ENCODE assay signal across 21 cellular contexts in the genomic region with DNA sequence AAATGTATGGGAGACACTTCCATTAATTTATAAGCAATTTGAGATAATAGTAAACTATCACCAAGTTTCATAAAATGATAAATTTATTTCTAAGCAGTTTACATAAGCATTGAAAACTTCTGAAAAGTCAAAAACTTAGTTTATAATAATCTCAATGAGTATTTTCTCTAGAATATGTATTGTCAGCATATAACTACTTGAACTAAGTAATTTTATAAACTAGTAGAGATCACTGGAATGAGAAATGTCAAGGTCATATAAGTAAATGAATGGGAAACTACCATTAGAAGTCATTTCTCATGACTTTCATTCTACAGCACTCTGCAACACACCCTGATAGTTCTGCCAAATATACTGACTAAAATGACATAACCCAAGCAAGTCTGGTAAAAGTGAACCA. TPM values are rescaled to one million over a fixed set of nuclear protein-coding genes. Genes with fewer than 3 reads are reported as not detected.
DNase-seq lines count a peak whose midpoint lies in the region; ATAC-seq and TF ChIP-seq lines count a peak whose summit lies in the region.
"Had no signal": no experiment of that assay in that cellular context is flagged by ENCODE, and none has a peak within 500 bp of the region (broad histone marks: within the 10 kb centered on the region; RNA-seq: fewer than 3 reads in every experiment).

No MANE protein-coding gene starts in this region.

- H2BK12ac ChIP-seq in trophoblast cell (ENCODE audit: low read length): no peak overlapping the region

- H3K36me3 Mint-ChIP-seq in endodermal cell (ENCODE audit: low read depth) (peaks cover 25% of the 10 kb centered on the region), glutamatergic neuron (ENCODE audit: unreplicated experiment) (peaks cover under 1% of the 10 kb centered on the region)

- H3K4me2 ChIP-seq in Loucy (ENCODE audit: low read depth, low read length, poor library complexity, severe bottlenecking): peak overlapping the region; percentile 93
- H3K4me2 ChIP-seq in trophoblast cell (ENCODE audit: low read length): no peak overlapping the region

- H3K4me3 Mint-ChIP-seq in endodermal cell (peak overlapping the region; percentile 89), glutamatergic neuron (ENCODE audit: unreplicated experiment) (no peak overlapping the region)
- H3K4me3 Mint-ChIP-seq: activated CD4-positive, alpha-beta T cell treated with anti-CD3 and anti-CD28 coated beads, Interleukin-2, amount 10 ng/mL, durations not matched to agents 24 days and 14 days; T-helper 1 cell treated with Interleukin-12 subunit alpha and Interleukin-12 subunit beta and Interleukin-4 antibody, amounts not matched to agents 30 μg/mL and 1 μg/mL, for 36 hours had no signal

- intact Hi-C loops in left ventricle myocardium inferior (cut with micrococcal nuclease) (no loop called here), heart right ventricle (cut with DNase I) (loop anchor here in 1 of 10 donors (5.0 kb wide), 1 partner anchor 65 kb away; no protein-coding TSS in a partner anchor)

- no peaks in the 10 kb centered on the region for H3K9me2 ChIP-seq in Loucy (replicated peaks; ENCODE audit: low read depth, low read length)

- no peaks in the 10 kb centered on the region for H3F3A ChIP-seq in Loucy (ENCODE audit: low read depth)

- H3K9me3 Mint-ChIP-seq in endodermal cell: no peaks in the 10 kb centered on the region
- H3K9me3 Mint-ChIP-seq in glutamatergic neuron (ENCODE audit: unreplicated experiment): peaks cover 6% of the 10 kb centered on the region
- H3K9me3 Mint-ChIP-seq: activated CD4-positive, alpha-beta T cell treated with anti-CD3 and anti-CD28 coated beads, Interleukin-2, amount 10 ng/mL, durations not matched to agents 24 days and 14 days; CD4-positive, alpha-beta memory T cell; stimulated activated effector memory CD8-positive, alpha-beta T cell treated with anti-CD3 and anti-CD28 coated beads, Interleukin-12 subunit alpha, Interleukin-12 subunit beta, amount 100 ng/mL, for 72 hours; T-helper 1 cell treated with Interleukin-12 subunit alpha and Interleukin-12 subunit beta and Interleukin-4 antibody, amounts not matched to agents 30 μg/mL and 1 μg/mL, for 36 hours had no signal

- H4K8ac ChIP-seq in trophoblast cell (ENCODE audit: low read depth, low read length): no peak overlapping the region

- ATAC-seq in heart right ventricle: no peak
- ATAC-seq in HG02588 (IDR thresholded peaks at IDR 0.05; ENCODE audit: unreplicated experiment): no peak
- ATAC-seq: stimulated activated effector memory CD8-positive, alpha-beta T cell treated with anti-CD3 and anti-CD28 coated beads, Interleukin-12 subunit alpha, Interleukin-12 subunit beta, amount 100 ng/mL, for 72 hours had no signal

- H2AFZ ChIP-seq in Loucy (ENCODE audit: low read length) (no peak overlapping the region), trophoblast cell (ENCODE audit: insufficient read depth, low read length, poor library complexity) (no peak overlapping the region)

- H4K20me1 ChIP-seq in Loucy (ENCODE audit: insufficient read depth, low read length, poor library complexity, severe bottlenecking): peaks cover 79% of the 10 kb centered on the region

- no peak overlapping the region for H2BK120ac ChIP-seq in trophoblast cell (ENCODE audit: insufficient read depth, low read length, poor library complexity)

- H3K4ac ChIP-seq in trophoblast cell (ENCODE audit: low read depth, low read length): peak overlapping the region; percentile 75

- peak overlapping the region; percentile 5 for H3K4me3 ChIP-seq in left ventricle myocardium inferior
- no peak overlapping the region for H3K4me3 ChIP-seq in heart right ventricle
- H3K4me3 ChIP-seq in Loucy (ENCODE audit: low read length, poor library complexity, severe bottlenecking): peak overlapping the region; percentile 87
- H3K4me3 ChIP-seq in endodermal cell (ENCODE audit: low read length): peak overlapping the region; percentile 84
- H3K4me3 ChIP-seq in trophoblast cell (ENCODE audit: low read depth, low read length): no peak overlapping the region
- H3K4me3 ChIP-seq: thoracic aorta had no signal

- no peak for DNase-seq in left ventricle myocardium inferior
- no peak for DNase-seq in heart right ventricle
- no peak for DNase-seq in endodermal cell
- DNase-seq in trophoblast cell: no peak
- DNase-seq in cortex of kidney (lab: John Stamatoyannopoulos, UW): no peak
- no peak for DNase-seq in glutamatergic neuron
- DNase-seq: activated CD4-positive, alpha-beta T cell treated with anti-CD3 and anti-CD28 coated beads, Interleukin-2, amount 10 ng/mL, durations not matched to agents 24 days and 14 days; activated effector memory CD4-positive, alpha-beta T cell treated with anti-CD3 and anti-CD28 coated beads, Interleukin-2, amount 50 U/mL, for 16 hours; amniotic stem cell; CD4-positive, alpha-beta memory T cell; dermis blood vessel endothelial cell; DMS53; hypothalamus; kidney; NCI-H1436; NCI-H69 had no signal

- no peak overlapping the region for H3K14ac ChIP-seq in trophoblast cell (ENCODE audit: low read length)

- TF ChIP-seq CTCF in left ventricle myocardium inferior (IDR thresholded peaks at IDR 0.05; ENCODE audit: borderline replicate concordance): no peak
- no peak for TF ChIP-seq CTCF in heart right ventricle (IDR thresholded peaks at IDR 0.05)
- TF ChIP-seq CTCF in Loucy (conservative IDR thresholded peaks at IDR 0.05; ENCODE audit: low read length): no peak
- TF ChIP-seq CTCF in endodermal cell (conservative IDR thresholded peaks at IDR 0.05): no peak
- TF ChIP-seq CTCF in glutamatergic neuron (IDR thresholded peaks at IDR 0.05; ENCODE audit: partially characterized antibody, unreplicated experiment): no peak

- H3K23ac ChIP-seq in trophoblast cell (ENCODE audit: low read length): no peak overlapping the region

- H3K4me1 ChIP-seq in left ventricle myocardium inferior: peaks cover 82% of the 10 kb centered on the region
- peaks cover 3 to 74% (median 58%) of the 10 kb centered on the region in 9 donors for H3K4me1 ChIP-seq in heart right ventricle
- peaks cover 71% of the 10 kb centered on the region for H3K4me1 ChIP-seq in Loucy (ENCODE audit: insufficient read depth, low read length, poor library complexity, severe bottlenecking)
- H3K4me1 ChIP-seq in endodermal cell (ENCODE audit: control insufficient read depth, insufficient read depth, low read length): peaks cover 4% of the 10 kb centered on the region
- peaks cover 5 to 14% of the 10 kb centered on the region in 2 experiments for H3K4me1 ChIP-seq in trophoblast cell (ENCODE audit: control insufficient read depth in 1 of 2, insufficient read depth in 2 of 2, low read length in 2 of 2)

- peak overlapping the region; percentile 88 for H3K9ac ChIP-seq in Loucy (ENCODE audit: low read depth, low read length, poor library complexity, severe bottlenecking)
- no peak overlapping the region for H3K9ac ChIP-seq in endodermal cell (ENCODE audit: extremely low read depth, low read length, poor library complexity, severe bottlenecking)
- H3K9ac ChIP-seq in trophoblast cell (ENCODE audit: low read length): no peak overlapping the region

- no peak overlapping the region for H2BK5ac ChIP-seq in trophoblast cell (ENCODE audit: low read depth, low read length, poor library complexity)

- H3K27me3 ChIP-seq in left ventricle myocardium inferior (ENCODE audit: low read depth) (no peaks in the 10 kb centered on the region), heart right ventricle (no peaks in the 10 kb centered on the region), Loucy (ENCODE audit: insufficient read depth, low read length, poor library complexity, severe bottlenecking) (no peaks in the 10 kb centered on the region), endodermal cell (ENCODE audit: control insufficient read depth, insufficient read depth, low read length, poor library complexity, severe bottlenecking) (no peaks in the 10 kb centered on the region), trophoblast cell (ENCODE audit: insufficient read depth, low read length) (no peaks in the 10 kb centered on the region)

- H3K27ac ChIP-seq in left ventricle myocardium inferior (replicated peaks) (no peak overlapping the region), heart right ventricle (no peak overlapping the region), endodermal cell (ENCODE audit: low read depth, low read length) (no peak overlapping the region), trophoblast cell (ENCODE audit: low read depth, low read length) (no peak overlapping the region)
- H3K27ac ChIP-seq: thoracic aorta had no signal

- H2AK5ac ChIP-seq in trophoblast cell (ENCODE audit: low read length): no peak overlapping the region

- H3K4me1 Mint-ChIP-seq in endodermal cell (peaks cover 36% of the 10 kb centered on the region), glutamatergic neuron (ENCODE audit: low read depth, unreplicated experiment) (peaks cover 25% of the 10 kb centered on the region)

- H3K79me2 ChIP-seq in Loucy (ENCODE audit: insufficient read depth, low read length): peaks cover 79% of the 10 kb centered on the region
- peaks cover 25% of the 10 kb centered on the region for H3K79me2 ChIP-seq in trophoblast cell (ENCODE audit: control insufficient read depth, insufficient read depth, low read length, poor library complexity)

- no peaks in the 10 kb centered on the region for H3K27me3 Mint-ChIP-seq in endodermal cell (ENCODE audit: insufficient read depth)
- H3K27me3 Mint-ChIP-seq in glutamatergic neuron (ENCODE audit: unreplicated experiment): peaks cover 3% of the 10 kb centered on the region
- H3K27me3 Mint-ChIP-seq: activated CD4-positive, alpha-beta T cell treated with anti-CD3 and anti-CD28 coated beads, Interleukin-2, amount 10 ng/mL, durations not matched to agents 24 days and 14 days; CD4-positive, alpha-beta memory T cell had no signal

- H4K91ac ChIP-seq in trophoblast cell (ENCODE audit: low read depth, low read length): no peak overlapping the region

- H3K79me1 ChIP-seq in trophoblast cell (ENCODE audit: low read length): peaks cover 9% of the 10 kb centered on the region

- peaks cover 7% of the 10 kb centered on the region for H3K36me3 ChIP-seq in left ventricle myocardium inferior
- H3K36me3 ChIP-seq in heart right ventricle: peaks cover 0 to 39% (median 0%) of the 10 kb centered on the region in 9 donors
- H3K36me3 ChIP-seq in Loucy (ENCODE audit: insufficient read depth, low read length): peaks cover under 1% of the 10 kb centered on the region; the same call in 1 of the 2 replicates
- H3K36me3 ChIP-seq in endodermal cell (ENCODE audit: control insufficient read depth, insufficient read depth, low read length): peaks cover 58% of the 10 kb centered on the region
- peaks cover 4% of the 10 kb centered on the region in 2 experiments for H3K36me3 ChIP-seq in trophoblast cell (ENCODE audit: control insufficient read depth in 1 of 2, insufficient read depth in 2 of 2, low read length in 2 of 2)

- no peak overlapping the region for H3K27ac Mint-ChIP-seq in endodermal cell
- H3K27ac Mint-ChIP-seq in glutamatergic neuron (ENCODE audit: unreplicated experiment): no peak overlapping the region
- H3K27ac Mint-ChIP-seq: activated CD4-positive, alpha-beta T cell treated with anti-CD3 and anti-CD28 coated beads, Interleukin-2, amount 10 ng/mL, durations not matched to agents 24 days and 14 days; stimulated activated effector memory CD8-positive, alpha-beta T cell treated with anti-CD3 and anti-CD28 coated beads, Interleukin-12 subunit alpha, Interleukin-12 subunit beta, amount 100 ng/mL, for 72 hours; T-helper 1 cell treated with Interleukin-12 subunit alpha and Interleukin-12 subunit beta and Interleukin-4 antibody, amounts not matched to agents 30 μg/mL and 1 μg/mL, for 36 hours had no signal

- H3K18ac ChIP-seq in trophoblast cell (ENCODE audit: low read length): no peak overlapping the region

- H3K9me3 ChIP-seq in left ventricle myocardium inferior (replicated peaks) (no peaks in the 10 kb centered on the region), heart right ventricle (no peaks in the 10 kb centered on the region), Loucy (ENCODE audit: insufficient read depth, low read depth, low read length) (no peaks in the 10 kb centered on the region), endodermal cell (ENCODE audit: control insufficient read depth, low read length) (peaks cover 14% of the 10 kb centered on the region), trophoblast cell (ENCODE audit: insufficient read depth, low read depth, low read length) (no peaks in the 10 kb centered on the region)
- H3K9me3 ChIP-seq: thoracic aorta had no signal

- H4K12ac ChIP-seq in trophoblast cell (ENCODE audit: low read depth, low read length): no peak overlapping the region

RNA-seq across cellular contexts. Expression of a gene that starts 3.4 kb away (rescaled TPM):
- 147 TPM for total RNA-seq in left ventricle myocardium inferior
- total RNA-seq in heart right ventricle: 100 to 1,000 TPM; 111 to 164 (median 147) TPM
- polyA plus RNA-seq in heart right ventricle: 100 to 1,000 TPM in 1 of 2 donors, 10 to 100 TPM in 1; 66.6 to 171 TPM
- 100 to 1,000 TPM; 415 to 454 TPM for total RNA-seq in endodermal cell
- polyA plus RNA-seq in endodermal cell (2013, experiment 1 of 2): 247 TPM
- polyA plus RNA-seq in endodermal cell (2013, experiment 2 of 2): 251 TPM
- polyA plus RNA-seq in trophoblast cell (2013): 705 and 741 TPM in 2 replicates
- 208 TPM for total RNA-seq in glutamatergic neuron (ENCODE audit: unreplicated experiment)

Comparison
In these comparisons a context has a peak if more than half of its experiments do, and no peak if none do; other contexts are left out.
1. H3K4me3 ChIP-seq: peak in left ventricle myocardium inferior (single experiment), Loucy (single experiment) and endodermal cell (single experiment); none in heart right ventricle (0 of 10) and trophoblast cell (single experiment).